In the genomic region with DNA sequence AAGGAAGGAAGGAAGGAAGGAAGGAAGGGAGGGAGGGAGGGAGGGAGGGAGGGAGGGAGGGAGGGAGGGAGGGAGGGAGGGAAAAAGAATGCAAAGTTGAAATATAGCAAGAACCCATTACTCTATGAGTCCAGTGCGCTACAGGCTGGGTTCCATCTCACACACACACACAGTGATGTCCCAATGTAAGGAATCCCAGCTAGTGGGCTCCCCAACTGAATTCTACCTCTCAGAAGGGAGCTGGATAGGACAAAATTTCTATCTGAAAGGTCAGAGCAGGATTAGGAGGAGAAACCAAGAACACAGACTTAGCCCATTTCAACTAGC, we compare ENCODE assay signal across 1 cellular context.
TF ChIP-seq lines count a peak whose summit lies in the region.

No MANE protein-coding gene starts in this region.

TF ChIP-seq in GM23338, 12 proteins besides CTCF, POLR2A, EP300 and RAD21 (continued from another document):
- no peak for TF ChIP-seq ZNF462 (CRISPR knock-in tag; IDR thresholded peaks at IDR 0.05)
- TF ChIP-seq EZH2phosphoT487 (IDR thresholded peaks at IDR 0.05; ENCODE audit: unreplicated experiment) = no peak
- no peak for TF ChIP-seq ZNF331 (CRISPR knock-in tag; IDR thresholded peaks at IDR 0.05; ENCODE audit: low read depth)
- no peak for TF ChIP-seq JUNB (IDR thresholded peaks at IDR 0.05; ENCODE audit: unreplicated experiment)
- TF ChIP-seq NANOG (IDR thresholded peaks at IDR 0.05; ENCODE audit: borderline replicate concordance) = no peak
